21 cellular contexts compared by ENCODE assay signal in the genomic region with DNA sequence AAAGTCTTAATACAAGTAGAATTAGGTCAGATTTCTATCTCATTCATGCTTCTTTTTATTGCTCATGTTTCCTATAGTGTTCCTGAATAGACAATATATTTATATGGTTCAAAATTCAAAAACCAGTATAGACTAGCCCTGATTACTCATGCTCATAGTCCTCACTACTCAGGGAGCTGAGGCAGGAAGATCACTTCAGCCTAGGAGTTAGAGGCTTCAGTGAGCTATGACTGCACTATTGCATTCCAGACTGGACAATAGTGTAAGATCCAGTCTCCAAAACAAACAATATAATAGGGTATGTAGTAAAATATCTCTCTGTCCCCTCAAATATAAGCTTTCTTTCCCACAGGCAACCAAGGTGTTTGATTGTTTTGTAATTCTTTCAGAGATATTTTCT. TPM values are rescaled to one million over a fixed set of nuclear protein-coding genes. Genes with fewer than 3 reads are reported as not detected.
A peak's percentile ranks its signal among the peaks of the same experiment; 100 is the strongest.
DNase-seq lines count a peak whose midpoint lies in the region; ATAC-seq lines count a peak whose summit lies in the region.
"Had no signal": no experiment of that assay in that cellular context is flagged by ENCODE, and none has a peak within 500 bp of the region (broad histone marks: within the 10 kb centered on the region; RNA-seq: fewer than 3 reads in every experiment).

No MANE protein-coding gene starts in this region.

- DNase-seq in ELR (ENCODE audit: low read depth) (peak; percentile 15), NCI-H226 (peak; percentile 5), epithelial cell of prostate (ENCODE audit: low read depth, low spot score) (peak; percentile 34), renal cortical epithelial cell (ENCODE audit: low read depth) (peak; percentile 11), medulla oblongata (ENCODE audit: extremely low spot score) (no peak), posterior cingulate gyrus (no peak)
- DNase-seq: CD4-positive, CD25-positive, alpha-beta regulatory T cell; DMS79 treated with DMSO at 0.1 percent for 48 hours; NCI-H1105; NCI-H146; NCI-H2029; NCI-H2227 treated with DMSO at 0.1 percent for 48 hours; NCI-H510A treated with DMSO at 0.1 percent for 48 hours; NCI-H748 treated with DMSO at 0.1 percent for 48 hours; PC-9; SIG-M5 had no signal

- intact Hi-C loops in posterior cingulate gyrus (cut with DNase I), result no loop called here

- peak overlapping the region; percentile 20 for H3K27ac ChIP-seq in epithelial cell of prostate
- H3K27ac ChIP-seq: PC-9, RWPE1 had no signal

- ATAC-seq in GM19467 (IDR thresholded peaks at IDR 0.05; ENCODE audit: unreplicated experiment), result no peak
- ATAC-seq: HCT116, K562 had no signal

RNA-seq across cellular contexts. Expression of a gene that starts 2.4 kb away (rescaled TPM):
- under 0.01 and 0.25 TPM in 2 replicates for total RNA-seq in renal cortical epithelial cell
- total RNA-seq: LHCN-M2 had no signal

Comparison
In these comparisons a context has a peak if more than half of its experiments do, and no peak if none do; other contexts are left out.
1. DNase-seq: peak in ELR (single experiment), NCI-H226 (single experiment), epithelial cell of prostate (single experiment) and renal cortical epithelial cell (single experiment); none in medulla oblongata (single experiment) and posterior cingulate gyrus (0 of 10).